8 cellular contexts compared by ENCODE assay signal in the genomic region with DNA sequence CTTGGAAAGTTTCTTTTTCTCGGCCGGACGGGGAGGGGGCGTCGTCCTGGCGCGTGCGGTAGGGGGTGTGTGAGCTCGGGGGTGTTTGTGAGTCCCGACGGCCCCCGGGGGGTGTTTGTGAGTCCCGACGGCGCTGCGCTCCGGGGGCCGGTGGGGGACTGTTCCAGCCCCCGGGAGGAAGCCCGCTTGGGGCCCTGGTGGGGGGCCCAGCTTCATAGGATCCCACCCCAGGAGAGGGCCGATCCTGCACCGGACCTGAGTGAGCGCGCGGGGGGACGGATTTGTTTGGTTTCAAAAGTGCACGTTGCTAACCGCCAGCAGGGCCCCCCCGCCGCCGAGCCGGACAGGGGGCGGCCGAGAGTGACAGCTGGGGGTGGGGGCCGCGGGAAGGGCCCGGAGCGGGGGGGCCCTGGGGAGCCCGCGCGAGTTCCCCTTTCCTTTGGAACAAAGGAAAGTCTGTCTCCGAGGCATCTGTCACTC. TPM values are rescaled to one million over a fixed set of nuclear protein-coding genes. Genes with fewer than 3 reads are reported as not detected.
DNase-seq lines count a peak whose midpoint lies in the region; ATAC-seq lines count a peak whose summit lies in the region.

No MANE protein-coding gene starts in this region.

- H3K4me3 Mint-ChIP-seq in activated naive CD8-positive, alpha-beta T cell: peak overlapping the region; percentile 66

- H3K4me1 Mint-ChIP-seq in activated naive CD8-positive, alpha-beta T cell (ENCODE audit: low read depth): peaks cover 42% of the 10 kb centered on the region

- no peaks in the 10 kb centered on the region for H3K36me3 Mint-ChIP-seq in activated naive CD8-positive, alpha-beta T cell

- no peaks in the 10 kb centered on the region for H3K27me3 Mint-ChIP-seq in activated naive CD8-positive, alpha-beta T cell

- peak; percentile 26 for ATAC-seq in left ventricle myocardium superior
- ATAC-seq in GM21723 (IDR thresholded peaks at IDR 0.05; ENCODE audit: unreplicated experiment): no peak

- DNase-seq in DMS53 (lab: John Stamatoyannopoulos, UW): peak; percentile 60
- DNase-seq in DMS53 treated with DMSO at 0.1 percent for 48 hours (lab: John Stamatoyannopoulos, UW; ENCODE audit: unreplicated experiment): no peak
- peak; percentile 57 for DNase-seq in NCI-H69 (lab: John Stamatoyannopoulos, UW)
- peak; percentile 62 for DNase-seq in left ventricle myocardium superior
- DNase-seq in retina: peak; percentile 55
- DNase-seq in LoVo (ENCODE audit: low spot score): no peak

- no peaks in the 10 kb centered on the region for H3K9me3 Mint-ChIP-seq in activated naive CD8-positive, alpha-beta T cell (ENCODE audit: low read depth)

- intact Hi-C loops in left ventricle myocardium superior (cut with micrococcal nuclease): no loop called here

- peak overlapping the region; percentile 41 for H3K27ac Mint-ChIP-seq in activated naive CD8-positive, alpha-beta T cell

RNA-seq across cellular contexts. Expression of a gene that starts 0.4 kb away (rescaled TPM):
- 7.6 TPM for total RNA-seq in left ventricle myocardium superior

RNA-seq across cellular contexts. Expression of a gene that starts 31.7 kb away (rescaled TPM):
- 53.4 TPM for total RNA-seq in left ventricle myocardium superior

RNA-seq across cellular contexts. Expression of a gene that starts 32.5 kb away (rescaled TPM):
- 1,967 TPM for total RNA-seq in left ventricle myocardium superior

Comparison
In these comparisons a context has a peak if more than half of its experiments do, and no peak if none do; other contexts are left out.
1. DNase-seq: peak in DMS53 (single experiment), NCI-H69 (single experiment), left ventricle myocardium superior (single experiment) and retina (single experiment); none in DMS53 treated with DMSO at 0.1 percent for 48 hours (single experiment) and LoVo (single experiment).